9 cellular contexts compared by ENCODE assay signal in genomic region chr19:3361384-3362216, GRCh38. TPM values are rescaled to one million over a fixed set of nuclear protein-coding genes. Genes with fewer than 3 reads are reported as not detected.
DNase-seq lines count a peak whose midpoint lies in the region; ATAC-seq and TF ChIP-seq lines count a peak whose summit lies in the region.
"Had no signal": no experiment of that assay in that cellular context is flagged by ENCODE, and none has a peak within 500 bp of the region (broad histone marks: within the 10 kb centered on the region; RNA-seq: fewer than 3 reads in every experiment).

No MANE protein-coding gene starts in this region.

- ATAC-seq in HG03135 (IDR thresholded peaks at IDR 0.05; ENCODE audit: unreplicated experiment) (no peak), HG02610 (IDR thresholded peaks at IDR 0.05; ENCODE audit: unreplicated experiment) (no peak)

- no peaks in the 10 kb centered on the region for H3K36me3 ChIP-seq in ACC112 (ENCODE audit: insufficient read depth, low read length)
- no peaks in the 10 kb centered on the region for H3K36me3 ChIP-seq in OCI-LY3 (replicated peaks; ENCODE audit: low read depth, low read length)
- H3K36me3 ChIP-seq in effector memory CD4-positive, alpha-beta T cell (ENCODE audit: control insufficient read depth, insufficient read depth, low read length), result no peaks in the 10 kb centered on the region
- H3K36me3 ChIP-seq: WERI-Rb-1 had no signal

- H3K27ac Mint-ChIP-seq in neural crest cell (ENCODE audit: unreplicated experiment), result no peak overlapping the region

- H3K79me2 ChIP-seq in ACC112 (ENCODE audit: control insufficient read depth, insufficient read depth, low read length, unreplicated experiment), result peaks cover 27% of the 10 kb centered on the region
- peaks cover 51% of the 10 kb centered on the region for H3K79me2 ChIP-seq in OCI-LY3 (ENCODE audit: low read length)

- H3K4me1 ChIP-seq in ACC112 (ENCODE audit: control insufficient read depth, insufficient read depth, low read length, unreplicated experiment), result peaks cover 6% of the 10 kb centered on the region
- H3K4me1 ChIP-seq in OCI-LY3 (ENCODE audit: low read length), result peaks cover 30% of the 10 kb centered on the region
- H3K4me1 ChIP-seq in effector memory CD4-positive, alpha-beta T cell (ENCODE audit: control insufficient read depth, insufficient read depth, low read length, poor library complexity, severe bottlenecking), result peaks cover 27% of the 10 kb centered on the region

- H4K20me1 ChIP-seq in OCI-LY3 (ENCODE audit: insufficient read depth, low read length), result 0 out of 2 replicates have a peak, but pooled peaks cover 7% of the 10 kb centered on the region

- H3K9me3 Mint-ChIP-seq in neural crest cell, result no peaks in the 10 kb centered on the region

- H3K4me3 ChIP-seq in ACC112 (ENCODE audit: low read depth, low read length) (peak overlapping the region; percentile 92; the same call in 1 of the 2 replicates), OCI-LY3 (ENCODE audit: low read length) (peak overlapping the region; percentile 87)
- peak overlapping the region; percentile 73 for H3K4me3 ChIP-seq in effector memory CD4-positive, alpha-beta T cell (ENCODE audit: insufficient read depth, low read depth, low read length, poor library complexity, severe bottlenecking)

- H2AFZ ChIP-seq in ACC112 (ENCODE audit: low read length, unreplicated experiment), result no peak overlapping the region
- no peak overlapping the region for H2AFZ ChIP-seq in OCI-LY3 (ENCODE audit: low read depth, low read length)

- peaks cover 85% of the 10 kb centered on the region for H3K27me3 Mint-ChIP-seq in neural crest cell (ENCODE audit: low read depth)

- peaks cover 4% of the 10 kb centered on the region for H3K4me1 Mint-ChIP-seq in neural crest cell

- H3K4me2 ChIP-seq in OCI-LY3 (ENCODE audit: low read length), result peak overlapping the region; percentile 96

- peak overlapping the region; percentile 85 for H3K9ac ChIP-seq in OCI-LY3 (ENCODE audit: low read length)

- peak overlapping the region; percentile 83 for H3K4me3 Mint-ChIP-seq in neural crest cell

- no peaks in the 10 kb centered on the region for H3K9me3 ChIP-seq in OCI-LY3 (ENCODE audit: insufficient read depth, low read length)
- no peaks in the 10 kb centered on the region for H3K9me3 ChIP-seq in effector memory CD4-positive, alpha-beta T cell (ENCODE audit: control insufficient read depth, low read length)

- H3K36me3 Mint-ChIP-seq in neural crest cell (ENCODE audit: low read depth), result no peaks in the 10 kb centered on the region

- TF ChIP-seq CTCF in OCI-LY3 (IDR thresholded peaks at IDR 0.05; ENCODE audit: low read depth, low read length), result no peak
- no peak for TF ChIP-seq CTCF in neural crest cell (conservative IDR thresholded peaks at IDR 0.05)

- H3K27ac ChIP-seq in ACC112 (ENCODE audit: low read depth, low read length) (no peak overlapping the region; the same call in 1 of the 2 replicates), OCI-LY3 (ENCODE audit: low read length) (no peak overlapping the region)
- peak overlapping the region; percentile 59 for H3K27ac ChIP-seq in effector memory CD4-positive, alpha-beta T cell (ENCODE audit: insufficient read depth, low read length, poor library complexity, severe bottlenecking)

- H3K27me3 ChIP-seq in ACC112 (ENCODE audit: insufficient read depth, low read length) (no peaks in the 10 kb centered on the region), OCI-LY3 (ENCODE audit: low read depth, low read length) (peaks cover 17% of the 10 kb centered on the region)
- no peaks in the 10 kb centered on the region for H3K27me3 ChIP-seq in effector memory CD4-positive, alpha-beta T cell (replicated peaks; ENCODE audit: control insufficient read depth, insufficient read depth, low read length, poor library complexity, severe bottlenecking)

- DNase-seq in effector memory CD4-positive, alpha-beta T cell, result no peak
- DNase-seq in neural crest cell (ENCODE audit: low read depth, low spot score) (no peak), NCI-H187 (lab: John Stamatoyannopoulos, UW) (no peak), inferior parietal cortex (ENCODE audit: extremely low spot score) (no peak)

RNA-seq across cellular contexts. Expression of gene NFIC, which starts 4.8 kb away (rescaled TPM):
- 4.1 and 6.0 TPM in 2 replicates for total RNA-seq in neural crest cell
